Comparison of ENCODE assay signal across 1 cellular context in the genomic region with DNA sequence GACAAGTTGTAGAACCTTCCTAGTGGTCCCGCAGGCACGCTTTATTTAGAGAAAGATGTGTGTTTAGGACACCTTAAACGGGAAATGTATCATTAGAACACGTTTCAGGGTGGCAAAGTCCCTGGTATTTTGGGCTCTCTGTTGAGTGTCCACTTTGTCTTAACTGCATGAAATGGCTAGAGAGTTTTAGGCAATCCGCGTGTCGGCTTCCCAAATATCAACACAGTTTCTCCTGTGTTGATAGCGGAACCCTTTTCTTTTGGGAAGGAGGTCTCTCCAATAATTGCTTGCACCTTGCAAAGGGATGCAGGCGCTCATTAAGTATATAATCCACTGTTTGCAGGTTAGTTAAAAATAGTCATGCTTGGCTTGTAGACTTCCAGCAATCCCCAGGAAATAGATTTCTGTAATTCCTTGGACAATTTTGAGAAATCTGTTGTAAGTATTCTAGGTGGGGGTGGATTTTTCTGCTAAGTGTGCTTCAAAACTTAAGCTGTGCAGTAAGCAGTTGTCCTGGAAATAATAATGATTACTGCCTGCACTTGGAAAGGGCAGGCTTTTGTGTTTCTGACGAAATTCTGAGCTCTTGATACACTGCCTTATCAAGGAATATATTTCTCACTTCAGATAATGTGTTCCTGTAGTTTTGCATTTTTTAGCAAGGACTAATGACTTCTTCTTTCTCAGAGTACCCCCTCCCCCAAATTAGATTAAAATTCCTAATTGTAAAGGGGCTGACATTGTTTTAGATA.
TF ChIP-seq lines count a peak whose summit lies in the region.

No MANE protein-coding gene starts in this region.

TF ChIP-seq in GM23338, 12 proteins besides CTCF, POLR2A, EP300 and RAD21 (continued from another document):
- TF ChIP-seq EZH2phosphoT487 (IDR thresholded peaks at IDR 0.05; ENCODE audit: unreplicated experiment) (no peak), CREB1 (CRISPR knock-in tag; IDR thresholded peaks at IDR 0.05; ENCODE audit: low read depth) (no peak)
